In the genomic region with DNA sequence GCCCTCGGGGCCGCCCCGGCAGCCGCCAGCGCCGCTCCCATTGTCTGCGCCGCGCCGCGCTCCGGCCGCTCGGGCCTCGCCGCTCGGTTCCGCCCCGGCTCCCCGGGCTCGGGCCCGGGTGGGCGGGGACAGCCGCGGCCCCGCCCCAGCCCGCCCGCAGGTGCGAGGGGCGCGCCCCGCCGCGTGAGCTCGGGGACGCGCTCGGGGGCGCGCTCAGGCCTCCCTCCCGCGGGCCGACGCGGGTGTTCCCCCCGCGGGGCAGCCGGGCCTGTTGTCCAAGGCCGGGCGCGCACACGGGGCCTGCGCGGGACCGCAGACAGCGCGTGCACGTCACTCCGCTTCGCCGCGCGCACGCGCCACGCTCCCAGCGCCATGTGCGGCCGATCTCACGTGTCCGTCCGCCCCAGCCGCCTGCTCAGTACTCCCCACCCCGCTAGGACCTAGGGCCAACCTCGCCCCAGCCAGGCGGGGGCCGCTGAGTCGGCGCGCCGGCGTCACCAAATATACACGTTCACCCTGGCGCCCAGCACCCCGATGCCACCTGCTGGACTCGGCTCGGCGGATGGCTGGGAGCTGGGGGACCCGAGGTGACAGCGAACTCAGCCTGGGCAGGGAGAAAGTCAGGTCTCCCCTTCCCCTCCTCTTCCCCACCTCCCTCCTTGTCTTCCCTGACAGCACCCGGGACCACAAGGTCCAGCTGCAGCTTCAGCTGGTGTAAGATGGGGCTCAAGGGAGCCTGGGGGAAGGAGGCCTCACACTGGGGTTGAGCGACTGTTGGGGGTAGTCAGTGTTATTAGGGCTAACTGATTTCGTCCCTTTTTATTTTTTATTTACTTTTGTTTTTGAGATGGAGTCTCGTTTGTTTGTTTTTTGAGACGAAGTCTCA, we compare ENCODE assay signal across 8 cellular contexts. TPM values are rescaled to one million over a fixed set of nuclear protein-coding genes. Genes with fewer than 3 reads are reported as not detected.
DNase-seq lines count a peak whose midpoint lies in the region; TF ChIP-seq lines count a peak whose summit lies in the region.

No MANE protein-coding gene starts in this region.

- 0 out of 2 replicates have a peak, but pooled peaks cover 2% of the 10 kb centered on the region for H3F3A ChIP-seq in Loucy (ENCODE audit: low read depth)

- no peaks in the 10 kb centered on the region for H3K36me3 Mint-ChIP-seq in activated naive CD4-positive, alpha-beta T cell treated with anti-CD3 and anti-CD28 coated beads, Interleukin-2, amount 50 U/mL, for 24 hours

- peak overlapping the region; percentile 74 for H3K4me3 Mint-ChIP-seq in activated naive CD4-positive, alpha-beta T cell treated with anti-CD3 and anti-CD28 coated beads, Interleukin-2, amount 50 U/mL, for 24 hours

- peaks cover 37% of the 10 kb centered on the region for H4K20me1 ChIP-seq in Loucy (ENCODE audit: insufficient read depth, low read length, poor library complexity, severe bottlenecking)

- H3K27ac ChIP-seq in ovary, result peak overlapping the region; percentile 76 to 95
- H3K27ac ChIP-seq in tibial nerve, result peak overlapping the region; percentile 80 to 95 (median 88)

- peak; percentile 27 for TF ChIP-seq POLR2A in ovary (IDR thresholded peaks at IDR 0.05)
- TF ChIP-seq POLR2A in tibial nerve (IDR thresholded peaks at IDR 0.05), result peak; percentile 38 to 50

- DNase-seq in GM10248 (ENCODE audit: extremely low spot score), result peak; percentile 95
- peak; percentile 82 to 91 for DNase-seq in HAP-1 (ENCODE audit: low spot score in 2 of 2)
- DNase-seq in SK-N-DZ (ENCODE audit: low spot score), result peak; percentile 91
- DNase-seq in head of caudate nucleus, result peak; percentile 71 to 95 (median 86)
- peak; percentile 91 to 94 (median 93) for DNase-seq in ovary
- DNase-seq in tibial nerve (ENCODE audit: low spot score in 2 of 2), result peak; percentile 79 to 80

- POLR2A ChIA-PET in GM10248 (lab: Yijun Ruan, JAX), result interaction anchor here (0.6 to 2.0 kb wide), 4 partner anchors 32 to 431 kb away, joined by 3 to 7 read pairs (median 5); partner anchors contain the start of gene GTF3C5

- no peaks in the 10 kb centered on the region for H3K9me2 ChIP-seq in Loucy (replicated peaks; ENCODE audit: low read depth, low read length)

- peak; percentile 29 for TF ChIP-seq CTCF in GM10248 (IDR thresholded peaks at IDR 0.05; ENCODE audit: control extremely low read depth, extremely low read depth, low read depth, missing control alignments)
- peak; percentile 41 for TF ChIP-seq CTCF in Loucy (conservative IDR thresholded peaks at IDR 0.05; ENCODE audit: low read length)
- TF ChIP-seq CTCF in ovary (IDR thresholded peaks at IDR 0.05), result peak in 1 of 3 donors; percentile 18
- TF ChIP-seq CTCF in tibial nerve (IDR thresholded peaks at IDR 0.05), result peak in 4 of 5 experiments; percentile 14 to 69 (median 24)

- WGBS in ovary, 3 donors, result 1 to 2% (median 2%) methylated on average over 55 to 95 of the region's 95 CpGs
- WGBS in tibial nerve, 2 donors, result 4 to 45% methylated on average over 5 to 61 of the region's 95 CpGs

- CTCF ChIA-PET in GM10248 (lab: Yijun Ruan, JAX), result interaction anchor here (0.8 to 10.7 kb wide), 9 partner anchors 8 to 127 kb away, joined by 3 to 473 read pairs (median 13); partner anchors contain the start of genes GBGT1 and RALGDS

- H2AFZ ChIP-seq in Loucy (ENCODE audit: low read length), result peak overlapping the region; percentile 95

- H3K4me2 ChIP-seq in Loucy (ENCODE audit: low read depth, low read length, poor library complexity, severe bottlenecking), result peak overlapping the region; percentile 79

- in situ Hi-C loops in HAP-1 (cut with MboI; ENCODE audit: low sequenced_read_pairs), result no loop called here

- H3K27me3 ChIP-seq in HAP-1 (ENCODE audit: low read depth), result no peaks in the 10 kb centered on the region
- H3K27me3 ChIP-seq in Loucy (ENCODE audit: insufficient read depth, low read length, poor library complexity, severe bottlenecking), result no peaks in the 10 kb centered on the region
- H3K27me3 ChIP-seq in ovary, result no peaks in the 10 kb centered on the region
- no peaks in the 10 kb centered on the region for H3K27me3 ChIP-seq in tibial nerve

- H3K27ac Mint-ChIP-seq in activated naive CD4-positive, alpha-beta T cell treated with anti-CD3 and anti-CD28 coated beads, Interleukin-2, amount 50 U/mL, for 24 hours, result peak overlapping the region; percentile 86

- H3K4me1 ChIP-seq in HAP-1 (peaks cover 14% of the 10 kb centered on the region), Loucy (ENCODE audit: insufficient read depth, low read length, poor library complexity, severe bottlenecking) (peaks cover 33% of the 10 kb centered on the region), ovary (ENCODE audit: insufficient read depth) (peaks cover 6% of the 10 kb centered on the region), tibial nerve (peaks cover 0 to 63% (median 21%) of the 10 kb centered on the region in 4 donors)

- peak overlapping the region; percentile 75 for H3K9ac ChIP-seq in Loucy (ENCODE audit: low read depth, low read length, poor library complexity, severe bottlenecking)

- TF ChIP-seq EP300 in ovary (IDR thresholded peaks at IDR 0.05) (no peak), tibial nerve (IDR thresholded peaks at IDR 0.05) (peak; percentile 24 to 89)

- H3K9me3 ChIP-seq in HAP-1, result no peaks in the 10 kb centered on the region
- H3K9me3 ChIP-seq in Loucy (ENCODE audit: insufficient read depth, low read depth, low read length), result no peaks in the 10 kb centered on the region
- H3K9me3 ChIP-seq in ovary, result no peaks in the 10 kb centered on the region
- no peaks in the 10 kb centered on the region for H3K9me3 ChIP-seq in tibial nerve

- no peaks in the 10 kb centered on the region for H3K27me3 Mint-ChIP-seq in activated naive CD4-positive, alpha-beta T cell treated with anti-CD3 and anti-CD28 coated beads, Interleukin-2, amount 50 U/mL, for 24 hours

- intact Hi-C loops in head of caudate nucleus (cut with DNase I), result loop anchor here (5.0 kb wide), 2 partner anchors 47 to 102 kb away; no protein-coding TSS in a partner anchor
- intact Hi-C loops in ovary (cut with DNase I), result loop anchor here (5.0 to 10.0 kb wide), 3 partner anchors 105 to 112 kb away; no protein-coding TSS in a partner anchor

- H3K36me3 ChIP-seq in HAP-1 (replicated peaks), result peaks cover 12% of the 10 kb centered on the region
- no peaks in the 10 kb centered on the region; the same call in 1 of the 2 replicates for H3K36me3 ChIP-seq in Loucy (ENCODE audit: insufficient read depth, low read length)
- no peaks in the 10 kb centered on the region for H3K36me3 ChIP-seq in ovary
- no peaks in the 10 kb centered on the region for H3K36me3 ChIP-seq in tibial nerve

- peaks cover 43% of the 10 kb centered on the region for H3K79me2 ChIP-seq in Loucy (ENCODE audit: insufficient read depth, low read length)

- H3K4me1 Mint-ChIP-seq in activated naive CD4-positive, alpha-beta T cell treated with anti-CD3 and anti-CD28 coated beads, Interleukin-2, amount 50 U/mL, for 24 hours, result peaks cover 30% of the 10 kb centered on the region

- H3K4me3 ChIP-seq in HAP-1 (peak overlapping the region; percentile 31), Loucy (ENCODE audit: low read length, poor library complexity, severe bottlenecking) (peak overlapping the region; percentile 83), ovary (peak overlapping the region; percentile 65), tibial nerve (peak overlapping the region; percentile 20 to 63 (median 42))

- no peaks in the 10 kb centered on the region for H3K9me3 Mint-ChIP-seq in activated naive CD4-positive, alpha-beta T cell treated with anti-CD3 and anti-CD28 coated beads, Interleukin-2, amount 50 U/mL, for 24 hours

RNA-seq across cellular contexts. Expression of gene GBGT1, which starts 14.3 kb away (rescaled TPM):
- 2.5 and 5.4 TPM in 2 replicates for polyA plus RNA-seq in SK-N-DZ (2014; cell fraction: cytosol; rRNA removed)
- 6.9 and 7.7 TPM in 2 replicates for polyA plus RNA-seq in SK-N-DZ (2014; cell fraction: nucleus; rRNA removed)
- total RNA-seq in ovary, result 10 to 100 TPM; 11.0 to 43.3 (median 25.9) TPM
- 10 to 100 TPM in 1 of 2 donors, 1 to 10 TPM in 1; 3.9 to 12.9 TPM for polyA plus RNA-seq in ovary
- 10 to 100 TPM; 15.3 to 63.3 (median 36.8) TPM for total RNA-seq in tibial nerve

RNA-seq across cellular contexts. Expression of gene RALGDS, which starts 28.3 kb away (rescaled TPM):
- 211 and 229 TPM in 2 replicates for polyA plus RNA-seq in SK-N-DZ (2014; cell fraction: cytosol; rRNA removed)
- polyA plus RNA-seq in SK-N-DZ (2014; cell fraction: nucleus; rRNA removed), result 616 and 634 TPM in 2 replicates
- total RNA-seq in ovary (100 to 1,000 TPM in 1 of 7 donors, 10 to 100 TPM in 6; 26.6 to 139 (median 48.8) TPM), tibial nerve (10 to 100 TPM; 34.5 to 60.0 (median 48.7) TPM)
- polyA plus RNA-seq in ovary, result 10 to 100 TPM; 26.2 to 55.4 TPM

RNA-seq across cellular contexts. Expression of gene OBP2B, which starts 59.7 kb away (rescaled TPM):
- not detected in 2 replicates for polyA plus RNA-seq in SK-N-DZ (2014; cell fraction: cytosol; rRNA removed)
- not detected in 2 replicates for polyA plus RNA-seq in SK-N-DZ (2014; cell fraction: nucleus; rRNA removed)
- total RNA-seq in ovary (1 to 10 TPM in 2 of 7 donors, under 1 TPM in 2, not detected in 3; 0.33 to 5.3 (median 2.7) TPM), tibial nerve (not detected)
- not detected for polyA plus RNA-seq in ovary

Comparison
In these comparisons a context has a peak if more than half of its experiments do, and no peak if none do; other contexts are left out.
1. Peak in every context shown above with its lines: DNase-seq, H3K4me3 ChIP-seq and H3K27ac ChIP-seq.
2. H3K4me3 ChIP-seq: peak in every context shown above with its lines; median percentile 83 in Loucy; 65 in ovary; 42 in tibial nerve; 31 in HAP-1.